In genomic region chr2:43222472-43223146, GRCh38 we compare ENCODE assay signal across 8 cellular contexts. TPM values are rescaled to one million over a fixed set of nuclear protein-coding genes. Genes with fewer than 3 reads are reported as not detected.
DNase-seq lines count a peak whose midpoint lies in the region; ATAC-seq and TF ChIP-seq lines count a peak whose summit lies in the region.

No MANE protein-coding gene starts in this region.

- H3K9me3 Mint-ChIP-seq in brain = peaks cover 0 to 4% (median 2%) of the 10 kb centered on the region in 5 experiments

- DNase-seq in heart right ventricle = no peak
- DNase-seq in left cardiac atrium = no peak
- peak; percentile 12 for DNase-seq in lower lobe of right lung
- no peak for DNase-seq in vagina (ENCODE audit: extremely low spot score in 2 of 2)
- DNase-seq in MV-4-11 (lab: John Stamatoyannopoulos, UW) = no peak

- TF ChIP-seq CTCF in heart right ventricle (IDR thresholded peaks at IDR 0.05) = no peak
- no peak for TF ChIP-seq CTCF in brain (conservative IDR thresholded peaks at IDR 0.05)
- no peak for TF ChIP-seq CTCF in lower lobe of right lung (IDR thresholded peaks at IDR 0.05)
- TF ChIP-seq CTCF in vagina (IDR thresholded peaks at IDR 0.05) = no peak

- H3K27ac Mint-ChIP-seq in brain = peak overlapping the region; percentile 94 to 99 (median 99)

- H3K36me3 Mint-ChIP-seq in brain = peaks cover 15% of the 10 kb centered on the region

- WGBS in heart right ventricle, 2 donors = 7 to 9% methylated on average over 6 of the region's 6 CpGs

- H3K27me3 Mint-ChIP-seq in brain = peaks cover 28% of the 10 kb centered on the region

- H3K27ac ChIP-seq in heart right ventricle (peak overlapping the region; percentile 96 to 100 (median 99)), lower lobe of right lung (peak overlapping the region; percentile 100), vagina (peak overlapping the region; percentile 99)

- peaks cover 14 to 69% (median 57%) of the 10 kb centered on the region in 9 donors for H3K4me1 ChIP-seq in heart right ventricle
- peaks cover 58% of the 10 kb centered on the region for H3K4me1 ChIP-seq in lower lobe of right lung
- peaks cover 42% of the 10 kb centered on the region for H3K4me1 ChIP-seq in vagina

- intact Hi-C loops in heart right ventricle (cut with DNase I) (loop anchor here in 7 of 10 donors (5.0 to 10.0 kb wide), 8 partner anchors 45 to 322 kb away; no protein-coding TSS in a partner anchor), left cardiac atrium (cut with DNase I) (loop anchor here in 1 of 2 donors (10.0 kb wide), 2 partner anchors 88 to 368 kb away; no protein-coding TSS in a partner anchor), lower lobe of right lung (cut with DNase I) (loop anchor here (10.0 kb wide), 2 partner anchors 48 to 262 kb away; no protein-coding TSS in a partner anchor), vagina (cut with DNase I) (loop anchor here (10.0 kb wide), 1 partner anchor 358 kb away; no protein-coding TSS in a partner anchor)

- H3K9me3 ChIP-seq in heart right ventricle = no peaks in the 10 kb centered on the region
- no peaks in the 10 kb centered on the region for H3K9me3 ChIP-seq in lower lobe of right lung
- no peaks in the 10 kb centered on the region for H3K9me3 ChIP-seq in vagina

- H3K36me3 ChIP-seq in heart right ventricle = peaks cover 0 to 37% (median 10%) of the 10 kb centered on the region in 9 donors
- H3K36me3 ChIP-seq in lower lobe of right lung = peaks cover 34% of the 10 kb centered on the region
- H3K36me3 ChIP-seq in vagina = peaks cover 0 to 38% of the 10 kb centered on the region in 2 donors

- H3K4me3 ChIP-seq in heart right ventricle (peak overlapping the region; percentile 72 to 97 (median 90)), lower lobe of right lung (peak overlapping the region; percentile 95), vagina (peak overlapping the region; percentile 97 to 99)

- peak overlapping the region; percentile 80 to 89 (median 85) for H3K4me3 Mint-ChIP-seq in brain

- H3K4me1 Mint-ChIP-seq in brain = peaks cover 60% of the 10 kb centered on the region

- no peak for ATAC-seq in heart right ventricle
- ATAC-seq in left cardiac atrium = no peak
- no peak for ATAC-seq in lower lobe of right lung
- ATAC-seq in GM21619 (IDR thresholded peaks at IDR 0.05; ENCODE audit: unreplicated experiment) = no peak
- no peak for ATAC-seq in HG02885 (IDR thresholded peaks at IDR 0.05; ENCODE audit: poor library complexity, unreplicated experiment)

- no peak for TF ChIP-seq POLR2A in vagina (IDR thresholded peaks at IDR 0.05)

- H3K27me3 ChIP-seq in heart right ventricle (no peaks in the 10 kb centered on the region), lower lobe of right lung (ENCODE audit: low read depth) (no peaks in the 10 kb centered on the region), vagina (no peaks in the 10 kb centered on the region)

RNA-seq across cellular contexts. Expression of gene ZFP36L2, which starts 3.8 kb away (rescaled TPM):
- total RNA-seq in heart right ventricle = 10 to 100 TPM; 34.4 to 69.6 (median 42.3) TPM
- 10 to 100 TPM; 26.8 to 53.2 TPM for polyA plus RNA-seq in heart right ventricle
- total RNA-seq in left cardiac atrium = 10 to 100 TPM; 64.0 to 82.1 TPM
- polyA plus RNA-seq in brain (ENCODE audit: insufficient read depth, low read depth, low replicate concordance) = 16.1 TPM
- 136 TPM for total RNA-seq in lower lobe of right lung
- total RNA-seq in vagina = 206 TPM
